Comparison of ENCODE assay signal across 5 cellular contexts in the genomic region with DNA sequence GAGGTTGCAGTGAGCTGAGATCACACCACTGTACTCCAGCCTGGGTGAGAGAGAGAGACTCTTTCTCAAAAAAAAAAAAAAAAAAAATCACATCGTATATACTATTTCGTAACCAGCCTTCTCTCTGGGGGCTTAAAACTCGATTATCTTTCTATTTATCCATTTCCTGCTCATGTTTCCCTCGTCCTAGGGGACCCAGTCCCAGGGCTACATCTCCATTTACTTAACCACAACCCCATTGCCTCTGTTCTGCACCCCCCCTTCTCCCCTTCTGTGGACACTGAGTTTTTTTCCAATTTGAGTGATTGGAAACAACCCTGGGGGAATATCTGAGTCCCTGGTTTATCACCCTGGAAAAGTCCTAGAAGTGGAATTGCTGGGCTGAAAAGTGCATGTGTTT.
"Had no signal": no experiment of that assay in that cellular context is flagged by ENCODE, and none has a peak within 500 bp of the region (broad histone marks: within the 10 kb centered on the region; RNA-seq: fewer than 3 reads in every experiment).

No MANE protein-coding gene starts in this region.

- H3K27ac ChIP-seq: KMS-11 had no signal

- H3K9ac ChIP-seq: KMS-11 had no signal

- DNase-seq: H9, HCEC 1CT, KBM-7 had no signal

- H3K4me3 ChIP-seq: GM23338 had no signal

- ATAC-seq: GM23338 had no signal

- H3K4me2 ChIP-seq: GM23338, KMS-11 had no signal
